In genomic region chr1:55246896-55247295, GRCh38 we compare ENCODE assay signal across 36 cellular contexts.
"Had no signal": no experiment of that assay in that cellular context is flagged by ENCODE, and none has a peak within 500 bp of the region (broad histone marks: within the 10 kb centered on the region; RNA-seq: fewer than 3 reads in every experiment).

No MANE protein-coding gene starts in this region.

- ATAC-seq: activated CD4-positive, alpha-beta T cell treated with anti-CD3 and anti-CD28 coated beads for 36 hours; activated CD8-positive, alpha-beta memory T cell treated with anti-CD3 and anti-CD28 coated beads, Interleukin-2, amount 10 ng/mL, durations not matched to agents 7 days and 5 days; activated CD8-positive, alpha-beta T cell treated with anti-CD3 and anti-CD28 coated beads, Interleukin-2, amount 10 ng/mL, durations not matched to agents 7 days and 5 days; activated naive CD8-positive, alpha-beta T cell treated with anti-CD3 and anti-CD28 coated beads, Interleukin-2, amount 50 U/mL, for 24 hours; body of pancreas; effector memory CD8-positive, alpha-beta T cell; foreskin keratinocyte; gastrocnemius medialis; heart left ventricle; T-helper 17 cell had no signal

- H3K4me1 ChIP-seq: adrenal gland, foreskin keratinocyte had no signal

- FAIRE-seq: colon had no signal

- H3K27me3 ChIP-seq: adrenal gland, body of pancreas, esophagus muscularis mucosa, gastrocnemius medialis, heart left ventricle had no signal

- H3K36me3 ChIP-seq: adrenal gland, esophagus muscularis mucosa, gastrocnemius medialis, heart left ventricle had no signal

- H3K27ac Mint-ChIP-seq: activated CD4-positive, alpha-beta memory T cell treated with anti-CD3 and anti-CD28 coated beads for 36 hours; activated CD4-positive, alpha-beta T cell treated with anti-CD3 and anti-CD28 coated beads for 36 hours; activated CD4-positive, alpha-beta T cell treated with anti-CD3 and anti-CD28 coated beads, Interleukin-2, amount 10 ng/mL, durations not matched to agents 24 days and 14 days; activated CD8-positive, alpha-beta memory T cell treated with anti-CD3 and anti-CD28 coated beads, Interleukin-2, amount 10 ng/mL, durations not matched to agents 7 days and 5 days; activated CD8-positive, alpha-beta T cell treated with anti-CD3 and anti-CD28 coated beads, Interleukin-2, amount 10 ng/mL, durations not matched to agents 7 days and 5 days; activated naive CD4-positive, alpha-beta T cell treated with anti-CD3 and anti-CD28 coated beads for 36 hours; activated naive CD4-positive, alpha-beta T cell treated with anti-CD3 and anti-CD28 coated beads, Interleukin-2, amount 50 U/mL, for 24 hours; activated naive CD8-positive, alpha-beta T cell treated with anti-CD3 and anti-CD28 coated beads for 36 hours; activated naive CD8-positive, alpha-beta T cell treated with anti-CD3 and anti-CD28 coated beads, Interleukin-2, amount 50 U/mL, for 24 hours; activated T-helper 1 cell treated with anti-CD3 and anti-CD28 coated beads, Interleukin-12 subunit alpha, Interleukin-12 subunit beta, Interleukin-2, Interleukin-4 antibody, amounts not matched to agents 30 ng/mL and 10 ng/mL and 1 ng/mL, durations not matched to agents 14 hours and 24 hours and 36 hours; activated T-helper 2 cell treated with anti-CD3 and anti-CD28 coated beads, Interferon-gamma antibody, Interleukin-2, Interleukin-4, amounts not matched to agents 10 μg/mL and 5 μg/mL and 100 μg/mL, durations not matched to agents 14 hours and 24 hours and 36 hours; effector memory CD8-positive, alpha-beta T cell; T-helper 17 cell; T-helper 2 cell treated with Interferon-gamma antibody and Interleukin-4, amounts not matched to agents 5 μg/mL and 100 μg/mL, for 36 hours had no signal

- H3K4me3 ChIP-seq: adrenal gland, body of pancreas, esophagus muscularis mucosa, gastrocnemius medialis, heart left ventricle had no signal

- H3K9me3 Mint-ChIP-seq: activated CD4-positive, alpha-beta memory T cell treated with anti-CD3 and anti-CD28 coated beads for 36 hours; activated CD4-positive, alpha-beta T cell treated with anti-CD3 and anti-CD28 coated beads, Interleukin-2, amount 10 ng/mL, durations not matched to agents 24 days and 14 days; activated naive CD4-positive, alpha-beta T cell treated with anti-CD3 and anti-CD28 coated beads for 36 hours; activated naive CD4-positive, alpha-beta T cell treated with anti-CD3 and anti-CD28 coated beads, Interleukin-2, amount 50 U/mL, for 24 hours; activated naive CD8-positive, alpha-beta T cell treated with anti-CD3 and anti-CD28 coated beads for 36 hours; activated naive CD8-positive, alpha-beta T cell treated with anti-CD3 and anti-CD28 coated beads, Interleukin-2, amount 50 U/mL, for 24 hours; activated T-helper 1 cell treated with anti-CD3 and anti-CD28 coated beads, Interleukin-12 subunit alpha, Interleukin-12 subunit beta, Interleukin-2, Interleukin-4 antibody, amounts not matched to agents 30 ng/mL and 10 ng/mL and 1 ng/mL, durations not matched to agents 14 hours and 24 hours and 36 hours; activated T-helper 2 cell treated with anti-CD3 and anti-CD28 coated beads, Interferon-gamma antibody, Interleukin-2, Interleukin-4, amounts not matched to agents 10 μg/mL and 5 μg/mL and 100 μg/mL, durations not matched to agents 14 hours and 24 hours and 36 hours; effector memory CD8-positive, alpha-beta T cell; T-helper 2 cell treated with Interferon-gamma antibody and Interleukin-4, amounts not matched to agents 5 μg/mL and 100 μg/mL, for 36 hours had no signal

- H3K4me1 Mint-ChIP-seq: activated CD4-positive, alpha-beta T cell treated with anti-CD3 and anti-CD28 coated beads for 36 hours; activated CD4-positive, alpha-beta T cell treated with anti-CD3 and anti-CD28 coated beads, Interleukin-2, amount 10 ng/mL, durations not matched to agents 24 days and 14 days; activated naive CD4-positive, alpha-beta T cell treated with anti-CD3 and anti-CD28 coated beads, Interleukin-2, amount 50 U/mL, for 24 hours; activated naive CD8-positive, alpha-beta T cell treated with anti-CD3 and anti-CD28 coated beads for 36 hours; activated naive CD8-positive, alpha-beta T cell treated with anti-CD3 and anti-CD28 coated beads, Interleukin-2, amount 50 U/mL, for 24 hours had no signal

- H3K9me3 ChIP-seq: adrenal gland, body of pancreas, esophagus muscularis mucosa, gastrocnemius medialis, heart left ventricle had no signal

- DNase-seq: activated CD4-positive, alpha-beta memory T cell treated with anti-CD3 and anti-CD28 coated beads for 36 hours; activated CD4-positive, alpha-beta T cell treated with anti-CD3 and anti-CD28 coated beads for 36 hours; activated CD4-positive, alpha-beta T cell treated with anti-CD3 and anti-CD28 coated beads, Interleukin-2, amount 10 ng/mL, durations not matched to agents 24 days and 14 days; activated CD4-positive, CD25-positive, alpha-beta regulatory T cell; activated CD4-positive, CD25-positive, alpha-beta regulatory T cell treated with anti-CD3 and anti-CD28 coated beads, Interleukin-2, amount 50 U/mL, for 72 hours; activated CD8-positive, alpha-beta memory T cell treated with anti-CD3 and anti-CD28 coated beads, Interleukin-2, amount 10 ng/mL, durations not matched to agents 7 days and 5 days; activated CD8-positive, alpha-beta memory T cell treated with anti-CD3 and anti-CD28 coated beads, Interleukin-2, amount 50 U/mL, for 4 hours; activated CD8-positive, alpha-beta T cell treated with anti-CD3 and anti-CD28 coated beads, Interleukin-2, amount 10 ng/mL, durations not matched to agents 7 days and 5 days; activated effector memory CD4-positive, alpha-beta T cell treated with anti-CD3 and anti-CD28 coated beads, Interleukin-2, amount 50 U/mL, for 16 hours; activated naive CD4-positive, alpha-beta T cell treated with anti-CD3 and anti-CD28 coated beads for 36 hours; activated naive CD8-positive, alpha-beta T cell treated with anti-CD3 and anti-CD28 coated beads for 36 hours; activated naive CD8-positive, alpha-beta T cell treated with anti-CD3 and anti-CD28 coated beads, Interleukin-2, amount 50 U/mL, for 24 hours; activated T-cell treated with anti-CD3 and anti-CD28 coated beads, Interleukin-2, amount 50 U/mL, for 1 hour; activated T-cell treated with anti-CD3 and anti-CD28 coated beads, Interleukin-2, amount 50 U/mL, for 48 hours; adrenal gland; amygdala; aorta; body of pancreas; caudate nucleus; cortex of kidney; dermis blood vessel endothelial cell; effector CD4-positive, alpha-beta T cell; effector memory CD8-positive, alpha-beta T cell; erythroblast; foreskin keratinocyte; gastrocnemius medialis; glutamatergic neuron; heart left ventricle; T-helper 17 cell; T1000 had no signal

- H3K4me3 Mint-ChIP-seq: activated CD4-positive, alpha-beta memory T cell treated with anti-CD3 and anti-CD28 coated beads for 36 hours; activated CD4-positive, alpha-beta T cell treated with anti-CD3 and anti-CD28 coated beads for 36 hours; activated CD4-positive, alpha-beta T cell treated with anti-CD3 and anti-CD28 coated beads, Interleukin-2, amount 10 ng/mL, durations not matched to agents 24 days and 14 days; activated CD8-positive, alpha-beta memory T cell treated with anti-CD3 and anti-CD28 coated beads, Interleukin-2, amount 10 ng/mL, durations not matched to agents 7 days and 5 days; activated CD8-positive, alpha-beta T cell treated with anti-CD3 and anti-CD28 coated beads, Interleukin-2, amount 10 ng/mL, durations not matched to agents 7 days and 5 days; activated naive CD4-positive, alpha-beta T cell treated with anti-CD3 and anti-CD28 coated beads for 36 hours; activated naive CD4-positive, alpha-beta T cell treated with anti-CD3 and anti-CD28 coated beads, Interleukin-2, amount 50 U/mL, for 24 hours; activated naive CD8-positive, alpha-beta T cell treated with anti-CD3 and anti-CD28 coated beads for 36 hours; activated naive CD8-positive, alpha-beta T cell treated with anti-CD3 and anti-CD28 coated beads, Interleukin-2, amount 50 U/mL, for 24 hours; activated T-helper 1 cell treated with anti-CD3 and anti-CD28 coated beads, Interleukin-12 subunit alpha, Interleukin-12 subunit beta, Interleukin-2, Interleukin-4 antibody, amounts not matched to agents 30 ng/mL and 10 ng/mL and 1 ng/mL, durations not matched to agents 14 hours and 24 hours and 36 hours; effector memory CD8-positive, alpha-beta T cell; T-helper 17 cell; T-helper 2 cell treated with Interferon-gamma antibody and Interleukin-4, amounts not matched to agents 5 μg/mL and 100 μg/mL, for 36 hours had no signal

- H3K27me3 Mint-ChIP-seq: activated CD4-positive, alpha-beta memory T cell treated with anti-CD3 and anti-CD28 coated beads for 36 hours; activated CD4-positive, alpha-beta T cell treated with anti-CD3 and anti-CD28 coated beads for 36 hours; activated naive CD4-positive, alpha-beta T cell treated with anti-CD3 and anti-CD28 coated beads, Interleukin-2, amount 50 U/mL, for 24 hours; activated naive CD8-positive, alpha-beta T cell treated with anti-CD3 and anti-CD28 coated beads for 36 hours; activated naive CD8-positive, alpha-beta T cell treated with anti-CD3 and anti-CD28 coated beads, Interleukin-2, amount 50 U/mL, for 24 hours; effector memory CD8-positive, alpha-beta T cell had no signal

- H3K27ac ChIP-seq: adrenal gland, body of pancreas, esophagus muscularis mucosa, foreskin keratinocyte, gastrocnemius medialis, heart left ventricle had no signal

- H3K36me3 Mint-ChIP-seq: activated CD4-positive, alpha-beta memory T cell treated with anti-CD3 and anti-CD28 coated beads for 36 hours; activated CD8-positive, alpha-beta memory T cell treated with anti-CD3 and anti-CD28 coated beads, Interleukin-2, amount 10 ng/mL, durations not matched to agents 7 days and 5 days; activated naive CD4-positive, alpha-beta T cell treated with anti-CD3 and anti-CD28 coated beads, Interleukin-2, amount 50 U/mL, for 24 hours; activated naive CD8-positive, alpha-beta T cell treated with anti-CD3 and anti-CD28 coated beads for 36 hours had no signal
